ENCODE assay signal across 19 cellular contexts in the genomic region with DNA sequence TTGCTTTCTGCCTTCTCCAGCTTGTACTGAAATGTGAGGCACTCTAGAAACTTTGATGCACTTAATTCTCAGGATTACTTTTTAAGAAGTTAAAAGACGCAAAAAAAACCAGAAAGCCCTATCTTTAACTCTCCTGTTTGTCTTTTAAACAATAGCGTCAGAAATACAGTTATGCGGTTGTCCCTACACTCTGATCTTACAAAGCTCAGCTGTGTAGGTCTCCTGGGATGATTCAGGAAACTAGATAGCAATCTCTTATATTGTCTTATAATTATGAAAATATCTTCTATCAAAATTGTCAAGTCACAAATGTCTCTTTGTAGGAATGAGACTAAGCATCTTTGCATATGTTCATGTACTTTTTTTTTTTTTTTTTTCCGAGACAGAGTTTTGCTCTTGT. TPM values are rescaled to one million over a fixed set of nuclear protein-coding genes. Genes with fewer than 3 reads are reported as not detected.
A peak's percentile ranks its signal among the peaks of the same experiment; 100 is the strongest.
DNase-seq lines count a peak whose midpoint lies in the region; ATAC-seq and TF ChIP-seq lines count a peak whose summit lies in the region.
"Had no signal": no experiment of that assay in that cellular context is flagged by ENCODE, and none has a peak within 500 bp of the region (broad histone marks: within the 10 kb centered on the region; RNA-seq: fewer than 3 reads in every experiment).

No MANE protein-coding gene starts in this region.

- H3K4me3 ChIP-seq in A673 (ENCODE audit: low read depth, low read length, poor library complexity, severe bottlenecking) = no peak overlapping the region
- H3K4me3 ChIP-seq: GM12878 had no signal

- TF ChIP-seq CTCF in A673 (conservative IDR thresholded peaks at IDR 0.05; ENCODE audit: low read depth, low read length) = no peak
- TF ChIP-seq CTCF in CD4-positive, alpha-beta T cell (IDR thresholded peaks at IDR 0.05) = no peak

- CTCF ChIA-PET in A673 (lab: Charles Lee) = interaction anchor here (0.7 kb wide), 1 partner anchor 53 kb away, joined by 3 read pairs; no protein-coding TSS in a partner anchor
- CTCF ChIA-PET in CD4-positive, alpha-beta T cell (lab: Charles Lee) = interaction anchor here (0.6 to 1.9 kb wide), 3 partner anchors 11 to 112 kb away, joined by 3 to 6 read pairs (median 3); a partner anchor contains a TSS

- H3K9me3 ChIP-seq in A673 (ENCODE audit: low read depth, low read length, poor library complexity, severe bottlenecking) = no peaks in the 10 kb centered on the region
- no peaks in the 10 kb centered on the region for H3K9me3 ChIP-seq in CD4-positive, alpha-beta T cell (ENCODE audit: control insufficient read depth, low read length)

- peaks cover 24% of the 10 kb centered on the region for H3K4me1 Mint-ChIP-seq in activated T-cell treated with anti-CD3 and anti-CD28 coated beads, Interleukin-2, amount 50 U/mL, for 72 hours (ENCODE audit: low read depth)
- H3K4me1 Mint-ChIP-seq in activated T-cell treated with anti-CD3 and anti-CD28 coated beads, Interleukin-2, amount 50 U/mL, for 4 hours (ENCODE audit: low read depth) = peaks cover 18% of the 10 kb centered on the region
- H3K4me1 Mint-ChIP-seq in CD4-positive, alpha-beta T cell (ENCODE audit: low read depth) = peaks cover 34% of the 10 kb centered on the region
- peaks cover 21% of the 10 kb centered on the region for H3K4me1 Mint-ChIP-seq in activated naive CD8-positive, alpha-beta T cell treated with anti-CD3 and anti-CD28 coated beads for 36 hours

- H3K27ac Mint-ChIP-seq in activated T-cell treated with anti-CD3 and anti-CD28 coated beads, Interleukin-2, amount 50 U/mL, for 72 hours = no peak overlapping the region
- H3K27ac Mint-ChIP-seq in CD4-positive, alpha-beta T cell = peak overlapping the region; percentile 77
- peak overlapping the region; percentile 38 for H3K27ac Mint-ChIP-seq in activated naive CD8-positive, alpha-beta T cell treated with anti-CD3 and anti-CD28 coated beads for 36 hours
- H3K27ac Mint-ChIP-seq: CD14-positive monocyte had no signal

- H3K27me3 ChIP-seq in A673 (replicated peaks; ENCODE audit: insufficient read depth, low read depth, low read length, poor library complexity) = no peaks in the 10 kb centered on the region
- H3K27me3 ChIP-seq in CD4-positive, alpha-beta T cell (ENCODE audit: control insufficient read depth, insufficient read depth, low read length) = no peaks in the 10 kb centered on the region

- H3K4me1 ChIP-seq in A673 (ENCODE audit: insufficient read depth, low read length, poor library complexity, severe bottlenecking) = no peaks in the 10 kb centered on the region

- DNase-seq in activated T-cell treated with anti-CD3 and anti-CD28 coated beads, Interleukin-2, amount 50 U/mL, for 72 hours = no peak
- no peak for DNase-seq in activated T-cell treated with anti-CD3 and anti-CD28 coated beads, Interleukin-2, amount 50 U/mL, for 4 hours
- peak; percentile 47 for DNase-seq in A673 (ENCODE audit: low spot score)
- no peak for DNase-seq in CD4-positive, alpha-beta T cell
- no peak for DNase-seq in activated naive CD8-positive, alpha-beta T cell treated with anti-CD3 and anti-CD28 coated beads for 36 hours
- no peak for DNase-seq in inferior parietal cortex (ENCODE audit: extremely low spot score)
- no peak for DNase-seq in NCI-H1048 (lab: John Stamatoyannopoulos, UW)
- DNase-seq: GF-D8, KG1, NCI-H1694 treated with DMSO at 0.1 percent for 48 hours, NCI-H510A treated with DMSO at 0.1 percent for 48 hours, PC-3, RPMI8226, SIG-M5 had no signal

- intact Hi-C loops in A673 (cut with micrococcal nuclease; ENCODE audit: unreplicated experiment) = no loop called here
- intact Hi-C loops in CD4-positive, alpha-beta T cell (cut with DNase I, micrococcal nuclease) = no loop called here

- peak; percentile 37 to 39 for ATAC-seq in activated T-cell treated with anti-CD3 and anti-CD28 coated beads, Interleukin-2, amount 50 U/mL, for 72 hours (replicated peaks in 1 of 2)
- no peak for ATAC-seq in activated T-cell treated with anti-CD3 and anti-CD28 coated beads, Interleukin-2, amount 50 U/mL, for 4 hours
- peak; percentile 93 for ATAC-seq in CD4-positive, alpha-beta T cell (ENCODE audit: poor library complexity)
- no peak for ATAC-seq in GM21529 (IDR thresholded peaks at IDR 0.05; ENCODE audit: unreplicated experiment)
- ATAC-seq: GM12878, HepG2, PC-3, SK-N-SH treated with all-trans-retinoic acid at 6 μM for 48 hours had no signal

- no peaks in the 10 kb centered on the region for H3K27me3 Mint-ChIP-seq in activated T-cell treated with anti-CD3 and anti-CD28 coated beads, Interleukin-2, amount 50 U/mL, for 72 hours (ENCODE audit: low read depth)
- H3K27me3 Mint-ChIP-seq in activated T-cell treated with anti-CD3 and anti-CD28 coated beads, Interleukin-2, amount 50 U/mL, for 4 hours (ENCODE audit: low read depth) = no peaks in the 10 kb centered on the region
- no peaks in the 10 kb centered on the region for H3K27me3 Mint-ChIP-seq in CD4-positive, alpha-beta T cell
- H3K27me3 Mint-ChIP-seq in activated naive CD8-positive, alpha-beta T cell treated with anti-CD3 and anti-CD28 coated beads for 36 hours = no peaks in the 10 kb centered on the region

- BruUV-seq in A673 (replicated peaks; lab: Mats Ljungman, UMichigan) = no TSS peak

- peaks cover 0 to 8% of the 10 kb centered on the region in 2 donors for H3K36me3 Mint-ChIP-seq in activated T-cell treated with anti-CD3 and anti-CD28 coated beads, Interleukin-2, amount 50 U/mL, for 72 hours (ENCODE audit: insufficient read depth in 2 of 2)
- H3K36me3 Mint-ChIP-seq in activated T-cell treated with anti-CD3 and anti-CD28 coated beads, Interleukin-2, amount 50 U/mL, for 4 hours (ENCODE audit: insufficient read depth) = peaks cover 9% of the 10 kb centered on the region
- peaks cover 12% of the 10 kb centered on the region for H3K36me3 Mint-ChIP-seq in CD4-positive, alpha-beta T cell (ENCODE audit: low read depth)
- peaks cover 28% of the 10 kb centered on the region for H3K36me3 Mint-ChIP-seq in activated naive CD8-positive, alpha-beta T cell treated with anti-CD3 and anti-CD28 coated beads for 36 hours

- no peak overlapping the region for H3K4me3 Mint-ChIP-seq in activated T-cell treated with anti-CD3 and anti-CD28 coated beads, Interleukin-2, amount 50 U/mL, for 72 hours
- H3K4me3 Mint-ChIP-seq in activated T-cell treated with anti-CD3 and anti-CD28 coated beads, Interleukin-2, amount 50 U/mL, for 4 hours = no peak overlapping the region
- peak overlapping the region; percentile 54 for H3K4me3 Mint-ChIP-seq in CD4-positive, alpha-beta T cell
- H3K4me3 Mint-ChIP-seq in activated naive CD8-positive, alpha-beta T cell treated with anti-CD3 and anti-CD28 coated beads for 36 hours = no peak overlapping the region
- H3K4me3 Mint-ChIP-seq: CD14-positive monocyte had no signal

- no peaks in the 10 kb centered on the region for H3K9me3 Mint-ChIP-seq in activated T-cell treated with anti-CD3 and anti-CD28 coated beads, Interleukin-2, amount 50 U/mL, for 72 hours
- H3K9me3 Mint-ChIP-seq in activated T-cell treated with anti-CD3 and anti-CD28 coated beads, Interleukin-2, amount 50 U/mL, for 4 hours = no peaks in the 10 kb centered on the region
- no peaks in the 10 kb centered on the region for H3K9me3 Mint-ChIP-seq in CD4-positive, alpha-beta T cell
- H3K9me3 Mint-ChIP-seq in activated naive CD8-positive, alpha-beta T cell treated with anti-CD3 and anti-CD28 coated beads for 36 hours = no peaks in the 10 kb centered on the region

- POLR2A ChIA-PET in A673 (lab: Charles Lee; ENCODE audit: low non-redundant PET) = interaction anchor here (0.6 kb wide), 1 partner anchor 174 kb away, joined by 5 read pairs; no protein-coding TSS in a partner anchor
- POLR2A ChIA-PET in CD4-positive, alpha-beta T cell (lab: Charles Lee) = interaction anchor here (0.6 to 6.5 kb wide), 8 partner anchors 11 to 60 kb away, joined by 3 to 57 read pairs (median 5); a partner anchor contains a TSS

- no peak overlapping the region for H3K27ac ChIP-seq in A673 (ENCODE audit: low read depth, low read length, poor library complexity, severe bottlenecking)
- H3K27ac ChIP-seq in CD4-positive, alpha-beta T cell (ENCODE audit: low read depth, low read length) = no peak overlapping the region

- no peaks in the 10 kb centered on the region for H3K36me3 ChIP-seq in A673 (ENCODE audit: insufficient read depth, low read length, poor library complexity, severe bottlenecking)

RNA-seq across cellular contexts. Expression of a gene that starts 26.9 kb away (rescaled TPM):
- 100 to 1,000 TPM; 103 to 151 TPM for total RNA-seq in activated T-cell treated with anti-CD3 and anti-CD28 coated beads, Interleukin-2, amount 50 U/mL, for 72 hours
- total RNA-seq in activated T-cell treated with anti-CD3 and anti-CD28 coated beads, Interleukin-2, amount 50 U/mL, for 4 hours = 10 to 100 TPM; 45.0 to 51.7 (median 47.4) TPM
- total RNA-seq in A673 (2021) = 7.4 and 9.1 TPM in 2 replicates
- total RNA-seq in CD4-positive, alpha-beta T cell = 100 to 1,000 TPM; 185 to 191 TPM
- 10 to 100 TPM; 67.2 to 67.7 TPM for total RNA-seq in activated naive CD8-positive, alpha-beta T cell treated with anti-CD3 and anti-CD28 coated beads for 36 hours

Comparison
In these comparisons a context has a peak if more than half of its experiments do, and no peak if none do; other contexts are left out.
1. ATAC-seq: peak in activated T-cell treated with anti-CD3 and anti-CD28 coated beads, Interleukin-2, amount 50 U/mL, for 72 hours (2 of 2) and CD4-positive, alpha-beta T cell (single experiment); none in activated T-cell treated with anti-CD3 and anti-CD28 coated beads, Interleukin-2, amount 50 U/mL, for 4 hours (0 of 2) and GM21529 (single experiment).